In genomic region chr9:18941060-18941746, GRCh38 we compare ENCODE assay signal across 33 cellular contexts.
"Had no signal": no experiment of that assay in that cellular context is flagged by ENCODE, and none has a peak within 500 bp of the region (broad histone marks: within the 10 kb centered on the region; RNA-seq: fewer than 3 reads in every experiment).

No MANE protein-coding gene starts in this region.

- ATAC-seq: activated CD8-positive, alpha-beta memory T cell treated with anti-CD3 and anti-CD28 coated beads, Interleukin-2, amount 10 ng/mL, durations not matched to agents 7 days and 5 days; activated naive CD8-positive, alpha-beta T cell treated with anti-CD3 and anti-CD28 coated beads, Interleukin-2, amount 50 U/mL, for 24 hours; Panc1; SK-N-SH treated with all-trans-retinoic acid at 6 μM for 48 hours; T-cell; T-helper 17 cell had no signal

- H3K27ac ChIP-seq: WERI-Rb-1 had no signal

- DNase-seq: activated CD4-positive, alpha-beta memory T cell treated with anti-CD3 and anti-CD28 coated beads, Interleukin-2, amount 10 ng/mL, durations not matched to agents 7 days and 5 days; activated CD4-positive, alpha-beta T cell treated with anti-CD3 and anti-CD28 coated beads for 1 hour; activated CD4-positive, alpha-beta T cell treated with anti-CD3 and anti-CD28 coated beads for 48 hours; activated CD4-positive, CD25-positive, alpha-beta regulatory T cell; activated CD8-positive, alpha-beta memory T cell treated with anti-CD3 and anti-CD28 coated beads for 24 hours; activated CD8-positive, alpha-beta memory T cell treated with anti-CD3 and anti-CD28 coated beads, Interleukin-2, amount 10 ng/mL, durations not matched to agents 7 days and 5 days; activated CD8-positive, alpha-beta memory T cell treated with anti-CD3 and anti-CD28 coated beads, Interleukin-2, amount 50 U/mL, for 48 hours; activated effector memory CD4-positive, alpha-beta T cell treated with Interleukin-2 at 50 U/mL for 16 hours; activated naive CD4-positive, alpha-beta T cell treated with anti-CD3 and anti-CD28 coated beads, Interleukin-2, amount 10 ng/mL, durations not matched to agents 7 days and 5 days; activated naive CD8-positive, alpha-beta T cell treated with anti-CD3 and anti-CD28 coated beads, Interleukin-2, amount 50 U/mL, for 24 hours; activated T-cell treated with anti-CD3 and anti-CD28 coated beads, Interleukin-2, amount 50 U/mL, for 48 hours; anterior cingulate cortex; caudate nucleus; cerebellar nuclear complex; Karpas-422; KBM-7; MG63; NCI-H1048; NCI-H1417; NCI-H146; NCI-H187; NCI-H2081 treated with DMSO at 0.1 percent for 48 hours; NCI-H345; NCI-H510A treated with DMSO at 0.1 percent for 48 hours; NCI-H526 treated with DMSO at 0.1 percent for 48 hours; NCI-H774; SIG-M5; T-cell; T-helper 17 cell; T-helper 9 cell; WERI-Rb-1 had no signal
